Comparison of ENCODE assay signal across 8 cellular contexts in genomic region chrX:44876076-44876475, GRCh38. TPM values are rescaled to one million over a fixed set of nuclear protein-coding genes. Genes with fewer than 3 reads are reported as not detected.
DNase-seq lines count a peak whose midpoint lies in the region; ATAC-seq and TF ChIP-seq lines count a peak whose summit lies in the region.
"Had no signal": no experiment of that assay in that cellular context is flagged by ENCODE, and none has a peak within 500 bp of the region (broad histone marks: within the 10 kb centered on the region; RNA-seq: fewer than 3 reads in every experiment).

No MANE protein-coding gene starts in this region.

- H2BK120ac ChIP-seq in H9 (ENCODE audit: low read depth, low read length, poor library complexity, severe bottlenecking): no peak overlapping the region

- TF ChIP-seq EP300 in transverse colon (IDR thresholded peaks at IDR 0.05; ENCODE audit: low read depth): no peak

- H3T11ph ChIP-seq in H9 (ENCODE audit: low read length): no peak overlapping the region

- no peak overlapping the region for H3K23ac ChIP-seq in H9 (ENCODE audit: insufficient read length, low read depth, low read length)

- H2AK5ac ChIP-seq in H9 (ENCODE audit: insufficient read length, low read length): no peak overlapping the region

- H3K36me3 Mint-ChIP-seq in H9 (ENCODE audit: insufficient read depth in 1 of 3, low read depth in 3 of 3): peaks cover 9 to 16% (median 12%) of the 10 kb centered on the region in 3 experiments

- peak overlapping the region in 3 of 4 donors; percentile 65 to 84 (median 81) for H3K4me3 ChIP-seq in esophagus squamous epithelium
- H3K4me3 ChIP-seq in gastrocnemius medialis: peak overlapping the region; percentile 74 to 83 (median 77)
- H3K4me3 ChIP-seq in transverse colon: peak overlapping the region in 2 of 4 donors; percentile 89 to 96

- H3K79me2 ChIP-seq in H9 (ENCODE audit: insufficient read depth, low read length): peaks cover 14% of the 10 kb centered on the region; the same call in 1 of the 2 replicates

- DNase-seq in H9: no peak
- peak; percentile 13 for DNase-seq in RPMI8226
- no peak for DNase-seq in esophagus squamous epithelium (lab: John Stamatoyannopoulos, UW)
- no peak for DNase-seq in gastrocnemius medialis
- DNase-seq in transverse colon: no peak
- DNase-seq in DMS53 treated with DMSO at 0.1 percent for 48 hours (lab: John Stamatoyannopoulos, UW; ENCODE audit: unreplicated experiment): no peak

- H3K4me3 Mint-ChIP-seq in H9: peak overlapping the region; percentile 6 to 67; a peak in 4 of 5 replicates

- no peaks in the 10 kb centered on the region for H3K4me1 ChIP-seq in H9 (ENCODE audit: insufficient read depth, low read length)
- peaks cover 0 to 39% (median 10%) of the 10 kb centered on the region in 3 donors for H3K4me1 ChIP-seq in esophagus squamous epithelium
- H3K4me1 ChIP-seq in gastrocnemius medialis: peaks cover 16 to 58% of the 10 kb centered on the region in 2 donors
- H3K4me1 ChIP-seq in transverse colon: peaks cover 5 to 22% (median 12%) of the 10 kb centered on the region in 4 donors

- ATAC-seq in gastrocnemius medialis (no peak), HG03432 (IDR thresholded peaks at IDR 0.05; ENCODE audit: unreplicated experiment) (no peak)

- H4K8ac ChIP-seq in H9 (replicated peaks; ENCODE audit: insufficient read length, low read depth, low read length): no peak overlapping the region

- H4K5ac ChIP-seq in H9 (ENCODE audit: insufficient read length, low read depth, low read length): no peak overlapping the region

- no peak overlapping the region for H3K9ac ChIP-seq in H9 (ENCODE audit: extremely low read depth, insufficient read length, low read length)

- H4K20me1 ChIP-seq in H9 (ENCODE audit: control insufficient read depth, insufficient read depth, insufficient read length): no peaks in the 10 kb centered on the region

- no peak for TF ChIP-seq CTCF in H9 (conservative IDR thresholded peaks at IDR 0.05)
- TF ChIP-seq CTCF in esophagus squamous epithelium (IDR thresholded peaks at IDR 0.05): no peak
- TF ChIP-seq CTCF in gastrocnemius medialis (IDR thresholded peaks at IDR 0.05 in 4 of 5, conservative IDR thresholded peaks at IDR 0.05 in 1 of 5): no peak
- TF ChIP-seq CTCF in transverse colon (IDR thresholded peaks at IDR 0.05): no peak

- no peak overlapping the region for H3K14ac ChIP-seq in H9 (ENCODE audit: insufficient read depth, low read length)

- no peak overlapping the region for H2BK5ac ChIP-seq in H9 (ENCODE audit: insufficient read length, low read length)

- no peaks in the 10 kb centered on the region for H3K27me3 ChIP-seq in H9 (ENCODE audit: insufficient read depth, low read length)
- H3K27me3 ChIP-seq in esophagus squamous epithelium: no peaks in the 10 kb centered on the region
- H3K27me3 ChIP-seq in gastrocnemius medialis: no peaks in the 10 kb centered on the region
- no peaks in the 10 kb centered on the region for H3K27me3 ChIP-seq in transverse colon

- no peak overlapping the region for H2BK12ac ChIP-seq in H9 (ENCODE audit: insufficient read length, low read depth, low read length)

- H3K79me1 ChIP-seq in H9 (ENCODE audit: insufficient read depth, low read depth, low read length, poor library complexity, severe bottlenecking): no peaks in the 10 kb centered on the region

- no CpG with 5 or more reads among the region's 4 CpGs for WGBS in H9 (ENCODE audit: extremely low coverage, insufficient read length, low lambda C conversion rate)
- WGBS in esophagus squamous epithelium, 2 donors: 17 to 30% methylated on average over 4 of the region's 4 CpGs
- WGBS in transverse colon (ENCODE audit: low coverage in 1 of 2), 2 donors: 0 to 52% methylated on average over 3 to 4 of the region's 4 CpGs

- peaks cover 3 to 12% of the 10 kb centered on the region in 2 experiments for H3K4me1 Mint-ChIP-seq in H9

- H3K27ac Mint-ChIP-seq in H9: no peak overlapping the region

- TF ChIP-seq POLR2A in esophagus squamous epithelium (IDR thresholded peaks at IDR 0.05): no peak
- TF ChIP-seq POLR2A in gastrocnemius medialis (IDR thresholded peaks at IDR 0.05): no peak
- TF ChIP-seq POLR2A in transverse colon (IDR thresholded peaks at IDR 0.05): no peak

- H3K9me3 ChIP-seq in H9 (ENCODE audit: control insufficient read depth, low read depth, low read length) (peaks cover 11% of the 10 kb centered on the region), esophagus squamous epithelium (no peaks in the 10 kb centered on the region), gastrocnemius medialis (no peaks in the 10 kb centered on the region), transverse colon (no peaks in the 10 kb centered on the region)

- no peak overlapping the region for H3K27ac ChIP-seq in H9 (ENCODE audit: insufficient read length, low read depth, low read length)
- peak overlapping the region in 1 of 4 donors; percentile 96 for H3K27ac ChIP-seq in esophagus squamous epithelium
- peak overlapping the region; percentile 94 to 100 (median 98) for H3K27ac ChIP-seq in gastrocnemius medialis
- H3K27ac ChIP-seq in transverse colon: peak overlapping the region in 1 of 4 donors; percentile 100

- H3K18ac ChIP-seq in H9 (ENCODE audit: insufficient read length, low read depth, low read length): no peak overlapping the region

- H3K9me3 Mint-ChIP-seq in H9: peaks cover 40 to 48% of the 10 kb centered on the region in 2 experiments

- H3K4me2 ChIP-seq in H9 (ENCODE audit: insufficient read depth, insufficient read length, low read length): no peak overlapping the region

- H3K27me3 Mint-ChIP-seq in H9 (ENCODE audit: low read depth): no peaks in the 10 kb centered on the region

- no peak overlapping the region for H2BK15ac ChIP-seq in H9 (ENCODE audit: low read depth, low read length)

- intact Hi-C loops in esophagus squamous epithelium (cut with DNase I) (no loop called here), gastrocnemius medialis (cut with DNase I; ENCODE audit: low total_unique reads) (loop anchor here (10.0 kb wide), 1 partner anchor 639 kb away; no protein-coding TSS in a partner anchor), transverse colon (cut with DNase I; ENCODE audit: low total_unique reads) (no loop called here)

- no peak overlapping the region for H2AFZ ChIP-seq in H9 (ENCODE audit: low read length)

- in situ Hi-C loops in gastrocnemius medialis (cut with MboI; ENCODE audit: low sequenced_read_pairs in 4 of 4): loop anchor here in 1 of 4 donors (25.0 kb wide), 1 partner anchor 186 kb away; no protein-coding TSS in a partner anchor
- in situ Hi-C loops in transverse colon (cut with MboI; ENCODE audit: low pct_ligation_motif_present in 1 of 4, low pct_unique_long_range_greater_than_20kb in 1 of 4, low sequenced_read_pairs in 3 of 4): loop anchor here in 2 of 4 donors (25.0 kb wide), 1 partner anchor 186 kb away; no protein-coding TSS in a partner anchor

- no peak overlapping the region for H3K4ac ChIP-seq in H9 (ENCODE audit: low read depth, low read length)

- H3K36me3 ChIP-seq in esophagus squamous epithelium (no peaks in the 10 kb centered on the region), gastrocnemius medialis (no peaks in the 10 kb centered on the region), transverse colon (no peaks in the 10 kb centered on the region)

- no peak overlapping the region for H2BK20ac ChIP-seq in H9 (ENCODE audit: low read depth, low read length, poor library complexity, severe bottlenecking)

- H3K56ac ChIP-seq in H9 (ENCODE audit: insufficient read length, low read depth, low read length): no peak overlapping the region

- no peak overlapping the region for H4K91ac ChIP-seq in H9 (ENCODE audit: insufficient read length, low read depth, low read length)

- no peaks in the 10 kb centered on the region for H3K23me2 ChIP-seq in H9 (ENCODE audit: insufficient read length, low read depth, low read length, poor library complexity, severe bottlenecking)

RNA-seq across cellular contexts. Expression of gene KDM6A, which starts 3.1 kb away (rescaled TPM):
- 41.1 and 42.8 TPM in 2 replicates for total RNA-seq in H9 (2021)
- total RNA-seq in esophagus squamous epithelium: 10 to 100 TPM; 24.4 to 29.7 (median 26.8) TPM
- 10 to 100 TPM; 14.3 to 29.2 (median 20.1) TPM for total RNA-seq in gastrocnemius medialis
- 100 to 1,000 TPM in 2 of 4 donors, 10 to 100 TPM in 2; 42.5 to 163 (median 91.8) TPM for total RNA-seq in transverse colon

RNA-seq across cellular contexts. Expression of gene DUSP21, which starts 32.3 kb away (rescaled TPM):
- total RNA-seq in H9 (2021) (not detected in 2 replicates), esophagus squamous epithelium (not detected), gastrocnemius medialis (not detected), transverse colon (not detected)
- total RNA-seq: urinary bladder had no signal
